In genomic region chr1:21873174-21873573, GRCh38 we compare ENCODE assay signal across 24 cellular contexts.
"Had no signal": no experiment of that assay in that cellular context is flagged by ENCODE, and none has a peak within 500 bp of the region (broad histone marks: within the 10 kb centered on the region; RNA-seq: fewer than 3 reads in every experiment).

No MANE protein-coding gene starts in this region.

- H3K36me3 Mint-ChIP-seq: activated CD4-positive, alpha-beta memory T cell treated with anti-CD3 and anti-CD28 coated beads for 36 hours; activated naive CD4-positive, alpha-beta T cell treated with anti-CD3 and anti-CD28 coated beads, Interleukin-2, amount 50 U/mL, for 24 hours; memory B cell; natural killer cell treated with Interleukin-12 subunit alpha and Interleukin-12 subunit beta and Interleukin-15 and Interleukin-18, amount 100 ng/mL, for 72 hours; stimulated activated effector memory CD8-positive, alpha-beta T cell treated with anti-CD3 and anti-CD28 coated beads, Interleukin-12 subunit alpha, Interleukin-12 subunit beta, amount 100 ng/mL, for 72 hours had no signal

- H3K9me3 Mint-ChIP-seq: activated CD4-positive, alpha-beta memory T cell treated with anti-CD3 and anti-CD28 coated beads for 36 hours; activated CD4-positive, alpha-beta T cell treated with anti-CD3 and anti-CD28 coated beads, Interleukin-2, amount 10 ng/mL, durations not matched to agents 24 days and 14 days; activated naive CD4-positive, alpha-beta T cell treated with anti-CD3 and anti-CD28 coated beads, Interleukin-2, amount 50 U/mL, for 24 hours; activated naive CD8-positive, alpha-beta T cell treated with anti-CD3 and anti-CD28 coated beads, Interleukin-2, amount 50 U/mL, for 24 hours; activated T-cell treated with anti-CD3 and anti-CD28 coated beads, Interleukin-2, amount 50 U/mL, for 4 hours; activated T-helper 2 cell treated with anti-CD3 and anti-CD28 coated beads, Interferon-gamma antibody, Interleukin-2, Interleukin-4, amounts not matched to agents 10 μg/mL and 5 μg/mL and 100 μg/mL, durations not matched to agents 14 hours and 24 hours and 36 hours; memory B cell; natural killer cell treated with Interleukin-12 subunit alpha and Interleukin-12 subunit beta and Interleukin-15 and Interleukin-18, amount 100 ng/mL, for 72 hours; stimulated activated effector memory CD8-positive, alpha-beta T cell treated with anti-CD3 and anti-CD28 coated beads, Interleukin-12 subunit alpha, Interleukin-12 subunit beta, amount 100 ng/mL, for 72 hours; stimulated activated naive CD8-positive, alpha-beta T cell treated with anti-CD3 and anti-CD28 coated beads, Interleukin-15, Interleukin-2, amounts not matched to agents 100 ng/mL and 50 ng/mL, for 24 hours; T-helper 1 cell treated with Interleukin-12 subunit alpha and Interleukin-12 subunit beta and Interleukin-4 antibody, amounts not matched to agents 30 μg/mL and 1 μg/mL, for 36 hours had no signal

- H3K27ac ChIP-seq: breast epithelium, foreskin keratinocyte, neutrophil, thyroid gland, VCaP had no signal

- ATAC-seq: activated naive CD8-positive, alpha-beta T cell treated with anti-CD3 and anti-CD28 coated beads, Interleukin-2, amount 50 U/mL, for 24 hours; activated T-cell treated with anti-CD3 and anti-CD28 coated beads, Interleukin-2, amount 50 U/mL, for 4 hours; foreskin keratinocyte; heart right ventricle; natural killer cell treated with Interleukin-12 subunit alpha and Interleukin-12 subunit beta and Interleukin-15 and Interleukin-18, amount 100 ng/mL, for 72 hours; sciatic nerve; stimulated activated effector memory CD8-positive, alpha-beta T cell treated with anti-CD3 and anti-CD28 coated beads, Interleukin-12 subunit alpha, Interleukin-12 subunit beta, amount 100 ng/mL, for 72 hours had no signal

- DNase-seq: activated CD4-positive, alpha-beta memory T cell treated with anti-CD3 and anti-CD28 coated beads for 36 hours; activated CD4-positive, alpha-beta T cell treated with anti-CD3 and anti-CD28 coated beads, Interleukin-2, amount 10 ng/mL, durations not matched to agents 24 days and 14 days; activated CD4-positive, CD25-positive, alpha-beta regulatory T cell treated with anti-CD3 and anti-CD28 coated beads, Interleukin-2, amount 50 U/mL, for 72 hours; activated naive CD8-positive, alpha-beta T cell treated with anti-CD3 and anti-CD28 coated beads, Interleukin-2, amount 50 U/mL, for 24 hours; activated T-cell treated with anti-CD3 and anti-CD28 coated beads, Interleukin-2, amount 50 U/mL, for 4 hours; amygdala; central memory CD4-positive, alpha-beta T cell; foreskin keratinocyte; heart right ventricle; small intestine; stimulated activated CD4-positive, alpha-beta T cell treated with anti-CD3 and anti-CD28 coated beads, Interleukin-4, amount 100 ng/mL, for 24 hours; T-helper 9 cell; thyroid gland had no signal

- H3K4me3 ChIP-seq: breast epithelium, heart right ventricle, thyroid gland had no signal

- H3K9me3 ChIP-seq: breast epithelium, heart right ventricle, neutrophil, thyroid gland had no signal

- H3K4me3 Mint-ChIP-seq: activated CD4-positive, alpha-beta memory T cell treated with anti-CD3 and anti-CD28 coated beads for 36 hours; activated CD4-positive, alpha-beta T cell treated with anti-CD3 and anti-CD28 coated beads, Interleukin-2, amount 10 ng/mL, durations not matched to agents 24 days and 14 days; activated naive CD4-positive, alpha-beta T cell treated with anti-CD3 and anti-CD28 coated beads, Interleukin-2, amount 50 U/mL, for 24 hours; activated naive CD8-positive, alpha-beta T cell treated with anti-CD3 and anti-CD28 coated beads, Interleukin-2, amount 50 U/mL, for 24 hours; activated T-cell treated with anti-CD3 and anti-CD28 coated beads, Interleukin-2, amount 50 U/mL, for 4 hours; memory B cell; natural killer cell treated with Interleukin-12 subunit alpha and Interleukin-12 subunit beta and Interleukin-15 and Interleukin-18, amount 100 ng/mL, for 72 hours; stimulated activated effector memory CD8-positive, alpha-beta T cell treated with anti-CD3 and anti-CD28 coated beads, Interleukin-12 subunit alpha, Interleukin-12 subunit beta, amount 100 ng/mL, for 72 hours; stimulated activated naive CD8-positive, alpha-beta T cell treated with anti-CD3 and anti-CD28 coated beads, Interleukin-15, Interleukin-2, amounts not matched to agents 100 ng/mL and 50 ng/mL, for 24 hours; T-helper 1 cell treated with Interleukin-12 subunit alpha and Interleukin-12 subunit beta and Interleukin-4 antibody, amounts not matched to agents 30 μg/mL and 1 μg/mL, for 36 hours had no signal

- H3K27ac Mint-ChIP-seq: activated CD4-positive, alpha-beta memory T cell treated with anti-CD3 and anti-CD28 coated beads for 36 hours; activated CD4-positive, alpha-beta T cell treated with anti-CD3 and anti-CD28 coated beads, Interleukin-2, amount 10 ng/mL, durations not matched to agents 24 days and 14 days; activated naive CD4-positive, alpha-beta T cell treated with anti-CD3 and anti-CD28 coated beads, Interleukin-2, amount 50 U/mL, for 24 hours; activated naive CD8-positive, alpha-beta T cell treated with anti-CD3 and anti-CD28 coated beads, Interleukin-2, amount 50 U/mL, for 24 hours; activated T-helper 2 cell treated with anti-CD3 and anti-CD28 coated beads, Interferon-gamma antibody, Interleukin-2, Interleukin-4, amounts not matched to agents 10 μg/mL and 5 μg/mL and 100 μg/mL, durations not matched to agents 14 hours and 24 hours and 36 hours; memory B cell; natural killer cell treated with Interleukin-12 subunit alpha and Interleukin-12 subunit beta and Interleukin-15 and Interleukin-18, amount 100 ng/mL, for 72 hours; stimulated activated effector memory CD8-positive, alpha-beta T cell treated with anti-CD3 and anti-CD28 coated beads, Interleukin-12 subunit alpha, Interleukin-12 subunit beta, amount 100 ng/mL, for 72 hours; stimulated activated naive CD8-positive, alpha-beta T cell treated with anti-CD3 and anti-CD28 coated beads, Interleukin-15, Interleukin-2, amounts not matched to agents 100 ng/mL and 50 ng/mL, for 24 hours; T-helper 1 cell treated with Interleukin-12 subunit alpha and Interleukin-12 subunit beta and Interleukin-4 antibody, amounts not matched to agents 30 μg/mL and 1 μg/mL, for 36 hours had no signal

- H3K27me3 Mint-ChIP-seq: activated CD4-positive, alpha-beta memory T cell treated with anti-CD3 and anti-CD28 coated beads for 36 hours; activated CD4-positive, alpha-beta T cell treated with anti-CD3 and anti-CD28 coated beads, Interleukin-2, amount 10 ng/mL, durations not matched to agents 24 days and 14 days; activated naive CD4-positive, alpha-beta T cell treated with anti-CD3 and anti-CD28 coated beads, Interleukin-2, amount 50 U/mL, for 24 hours; activated naive CD8-positive, alpha-beta T cell treated with anti-CD3 and anti-CD28 coated beads, Interleukin-2, amount 50 U/mL, for 24 hours; memory B cell; natural killer cell treated with Interleukin-12 subunit alpha and Interleukin-12 subunit beta and Interleukin-15 and Interleukin-18, amount 100 ng/mL, for 72 hours; stimulated activated naive CD8-positive, alpha-beta T cell treated with anti-CD3 and anti-CD28 coated beads, Interleukin-15, Interleukin-2, amounts not matched to agents 100 ng/mL and 50 ng/mL, for 24 hours had no signal

- H3K36me3 ChIP-seq: breast epithelium, neutrophil had no signal

- H3K27me3 ChIP-seq: breast epithelium, foreskin keratinocyte, heart right ventricle, neutrophil, thyroid gland had no signal

- H3K4me1 Mint-ChIP-seq: activated CD4-positive, alpha-beta T cell treated with anti-CD3 and anti-CD28 coated beads, Interleukin-2, amount 10 ng/mL, durations not matched to agents 24 days and 14 days; activated naive CD4-positive, alpha-beta T cell treated with anti-CD3 and anti-CD28 coated beads, Interleukin-2, amount 50 U/mL, for 24 hours; activated naive CD8-positive, alpha-beta T cell treated with anti-CD3 and anti-CD28 coated beads, Interleukin-2, amount 50 U/mL, for 24 hours had no signal
